Comparison of ENCODE assay signal across 30 cellular contexts in the genomic region with DNA sequence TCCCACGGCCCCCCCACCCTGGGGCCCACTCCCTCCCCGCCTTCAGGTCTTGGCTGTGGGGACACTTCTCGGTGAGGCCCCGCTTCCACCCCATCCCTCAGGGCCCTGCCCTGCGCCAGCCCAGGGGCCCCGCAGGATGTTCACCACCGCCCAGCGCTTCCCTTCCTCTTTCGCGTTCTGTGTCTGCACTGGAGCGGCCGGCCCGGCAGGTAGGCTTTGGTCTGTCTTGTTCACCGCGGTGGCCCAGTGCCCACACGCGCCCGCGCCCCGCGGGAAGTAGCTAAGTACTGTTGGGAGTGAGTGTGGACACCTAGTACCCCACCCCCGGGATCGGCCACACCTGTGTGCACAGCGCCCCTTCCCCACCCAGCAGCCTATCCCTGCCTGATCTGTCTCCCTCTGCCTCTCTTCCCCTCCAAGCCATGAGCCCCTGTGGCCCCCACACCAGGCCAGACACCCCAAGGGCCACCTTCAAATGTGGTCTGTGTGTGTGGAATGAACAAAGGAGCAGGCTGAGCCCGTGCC.
DNase-seq lines count a peak whose midpoint lies in the region; ATAC-seq and TF ChIP-seq lines count a peak whose summit lies in the region.
"Had no signal": no experiment of that assay in that cellular context is flagged by ENCODE, and none has a peak within 500 bp of the region (broad histone marks: within the 10 kb centered on the region; RNA-seq: fewer than 3 reads in every experiment).

No MANE protein-coding gene starts in this region.

- no peaks in the 10 kb centered on the region for H3K36me3 ChIP-seq in upper lobe of right lung
- H3K36me3 ChIP-seq: breast epithelium, gastroesophageal sphincter, right lobe of liver, tibial artery, WERI-Rb-1 had no signal

- H3K4me3 ChIP-seq in right cardiac atrium (ENCODE audit: low read length) (no peak overlapping the region), upper lobe of right lung (no peak overlapping the region)
- H3K4me3 ChIP-seq: breast epithelium, gastroesophageal sphincter, hepatocyte, PC-9, right lobe of liver, tibial artery had no signal

- intact Hi-C loops in right cardiac atrium (cut with DNase I) (no loop called here), upper lobe of right lung (cut with DNase I) (no loop called here)

- H3K27ac ChIP-seq in right cardiac atrium (ENCODE audit: low read length) (no peak overlapping the region), upper lobe of right lung (no peak overlapping the region)
- H3K27ac ChIP-seq: breast epithelium, C4-2B, gastroesophageal sphincter, hepatocyte, parathyroid adenoma, PC-9, right lobe of liver, tibial artery, WERI-Rb-1 had no signal

- no peaks in the 10 kb centered on the region for H3K9me3 ChIP-seq in right cardiac atrium (ENCODE audit: control insufficient read depth, low read length)
- H3K9me3 ChIP-seq in upper lobe of right lung: no peaks in the 10 kb centered on the region
- H3K9me3 ChIP-seq: breast epithelium, Caco-2, gastroesophageal sphincter, right lobe of liver, tibial artery had no signal

- WGBS in right cardiac atrium: 74% methylated on average over 25 of the region's 25 CpGs

- H3K27me3 ChIP-seq in right cardiac atrium (ENCODE audit: control insufficient read depth, insufficient read depth): no peaks in the 10 kb centered on the region
- peaks cover 17% of the 10 kb centered on the region for H3K27me3 ChIP-seq in upper lobe of right lung
- H3K27me3 ChIP-seq: hepatocyte, right lobe of liver had no signal

- CTCF ChIA-PET in HEK293T (lab: Yijun Ruan, JAX): no interaction called here

- H3K4me1 ChIP-seq in right cardiac atrium (ENCODE audit: control insufficient read depth, insufficient read depth, low read length): no peaks in the 10 kb centered on the region
- no peaks in the 10 kb centered on the region for H3K4me1 ChIP-seq in upper lobe of right lung
- H3K4me1 ChIP-seq: gastroesophageal sphincter, parathyroid adenoma, right lobe of liver had no signal

- POLR2A ChIA-PET in HEK293T (lab: Yijun Ruan, JAX): no interaction called here

- no peak for TF ChIP-seq CTCF in upper lobe of right lung (IDR thresholded peaks at IDR 0.05)

- ATAC-seq in right cardiac atrium (peak; percentile 6 to 14), upper lobe of right lung (no peak), GM21576 (IDR thresholded peaks at IDR 0.05; ENCODE audit: unreplicated experiment) (no peak)
- ATAC-seq: activated naive CD4-positive, alpha-beta T cell treated with anti-CD3 and anti-CD28 coated beads, Interleukin-2, amount 50 U/mL, for 72 hours; gastroesophageal sphincter; HCT116; right lobe of liver had no signal

- DNase-seq in MV-4-11 (lab: John Stamatoyannopoulos, UW): peak; percentile 8
- peak; percentile 6 for DNase-seq in SKM-1 (lab: John Stamatoyannopoulos, UW; ENCODE audit: unreplicated experiment)
- DNase-seq in right cardiac atrium: peak in 2 of 3 donors; percentile 20 to 47
- DNase-seq in upper lobe of right lung: peak; percentile 57
- DNase-seq in activated CD4-positive, CD25-positive, alpha-beta regulatory T cell (lab: John Stamatoyannopoulos, UW): no peak
- DNase-seq in HEK293T (ENCODE audit: extremely low spot score): no peak
- DNase-seq: activated CD4-positive, alpha-beta T cell treated with anti-CD3 and anti-CD28 coated beads, Interleukin-2, amount 10 ng/mL, durations not matched to agents 24 days and 14 days; activated CD8-positive, alpha-beta memory T cell treated with anti-CD3 and anti-CD28 coated beads for 24 hours; activated effector memory CD4-positive, alpha-beta T cell treated with Interleukin-2 at 50 U/mL for 16 hours; Caco-2; DMS53; mammary epithelial cell; NCI-H1048; NCI-H1694; nephron progenitor cell; PC-9; SHP77 treated with DMSO at 0.1 percent for 48 hours; stimulated activated CD4-positive, alpha-beta T cell treated with anti-CD3 and anti-CD28 coated beads, Interleukin-4, amount 100 ng/mL, for 1 hour; SW 1271; tibial artery; WERI-Rb-1 had no signal

TF ChIP-seq in HEK293T, 16 proteins besides CTCF, POLR2A, EP300 and RAD21:
- TF ChIP-seq ZNF384 (IDR thresholded peaks at IDR 0.05) (no peak), BHLHE40 (IDR thresholded peaks at IDR 0.05; ENCODE audit: borderline replicate concordance) (no peak), L3MBTL2 (conservative IDR thresholded peaks at IDR 0.05) (no peak), SUZ12 (IDR thresholded peaks at IDR 0.05) (no peak), SP1 (IDR thresholded peaks at IDR 0.05) (no peak), ARNT (IDR thresholded peaks at IDR 0.05) (no peak), HDGF (IDR thresholded peaks at IDR 0.05; ENCODE audit: borderline replicate concordance) (no peak), FOXK2 (IDR thresholded peaks at IDR 0.05) (no peak), FOXM1 (IDR thresholded peaks at IDR 0.05; ENCODE audit: borderline replicate concordance) (no peak)
- TF ChIP-seq, protein P1, sequence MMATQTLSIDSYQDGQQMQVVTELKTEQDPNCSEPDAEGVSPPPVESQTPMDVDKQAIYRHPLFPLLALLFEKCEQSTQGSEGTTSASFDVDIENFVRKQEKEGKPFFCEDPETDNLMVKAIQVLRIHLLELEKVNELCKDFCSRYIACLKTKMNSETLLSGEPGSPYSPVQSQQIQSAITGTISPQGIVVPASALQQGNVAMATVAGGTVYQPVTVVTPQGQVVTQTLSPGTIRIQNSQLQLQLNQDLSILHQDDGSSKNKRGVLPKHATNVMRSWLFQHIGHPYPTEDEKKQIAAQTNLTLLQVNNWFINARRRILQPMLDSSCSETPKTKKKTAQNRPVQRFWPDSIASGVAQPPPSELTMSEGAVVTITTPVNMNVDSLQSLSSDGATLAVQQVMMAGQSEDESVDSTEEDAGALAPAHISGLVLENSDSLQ (IDR thresholded peaks at IDR 0.05): no peak
TF ChIP-seq in HEK293T: peak in this region for 0.

Comparison
In these comparisons a context has a peak if more than half of its experiments do, and no peak if none do; other contexts are left out.
1. DNase-seq: peak in MV-4-11 (single experiment), SKM-1 (single experiment), right cardiac atrium (2 of 3) and upper lobe of right lung (single experiment); none in activated CD4-positive, CD25-positive, alpha-beta regulatory T cell (0 of 4) and HEK293T (single experiment).
2. ATAC-seq: peak in right cardiac atrium (2 of 2); none in upper lobe of right lung (single experiment) and GM21576 (single experiment).